Comparison of ENCODE assay signal across 8 cellular contexts in genomic region chr5:172521338-172521932, GRCh38.
"Had no signal": no experiment of that assay in that cellular context is flagged by ENCODE, and none has a peak within 500 bp of the region (broad histone marks: within the 10 kb centered on the region; RNA-seq: fewer than 3 reads in every experiment).

No MANE protein-coding gene starts in this region.

- H3K4me3 ChIP-seq: GM23248, HAP-1 had no signal

- H3K9ac ChIP-seq: GM23248, KMS-11 had no signal

- H3K27ac ChIP-seq: GM23248, KMS-11 had no signal

- H2AFZ ChIP-seq: GM23248 had no signal

- ATAC-seq: HCT116 had no signal

- FAIRE-seq: HTR-8/SVneo had no signal

- DNase-seq: GM23248, GOT3, H7, KBM-7 had no signal

- H3K4me2 ChIP-seq: KMS-11 had no signal

- H3K4me1 ChIP-seq: HAP-1 had no signal

- H3K36me3 ChIP-seq: HAP-1 had no signal

- H3K9me3 ChIP-seq: HAP-1 had no signal
